Comparison of ENCODE assay signal across 8 cellular contexts in the genomic region with DNA sequence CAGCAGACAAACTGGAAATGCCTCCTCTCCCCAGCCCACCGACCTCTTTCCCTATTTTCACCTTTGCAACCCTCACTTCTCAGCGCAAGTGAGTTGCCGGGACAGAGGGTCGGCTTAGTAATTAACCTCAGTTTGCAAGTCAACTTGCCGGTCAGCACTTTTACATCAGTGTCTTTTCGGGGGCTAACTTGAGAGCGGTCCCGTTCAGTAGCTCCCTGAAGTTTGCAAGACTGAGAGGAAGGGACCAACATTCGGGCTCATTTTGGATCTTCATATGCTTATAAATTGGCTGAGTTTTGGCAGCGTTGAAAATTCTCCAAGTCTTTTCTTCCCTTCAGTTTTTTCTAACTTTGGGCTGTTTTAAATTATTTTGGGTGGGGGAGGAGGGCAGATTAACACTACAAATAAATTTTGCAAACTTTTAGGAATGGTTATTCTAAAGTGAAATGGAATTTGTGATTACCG. TPM values are rescaled to one million over a fixed set of nuclear protein-coding genes. Genes with fewer than 3 reads are reported as not detected.
A peak's percentile ranks its signal among the peaks of the same experiment; 100 is the strongest.
DNase-seq lines count a peak whose midpoint lies in the region; ATAC-seq and TF ChIP-seq lines count a peak whose summit lies in the region.

No MANE protein-coding gene starts in this region.

- H3K9me3 ChIP-seq in CD8-positive, alpha-beta T cell (ENCODE audit: low read length), result no peaks in the 10 kb centered on the region
- H3K9me3 ChIP-seq in MM.1S (replicated peaks; ENCODE audit: insufficient read depth, low read length), result no peaks in the 10 kb centered on the region
- H3K9me3 ChIP-seq in endocrine pancreas (ENCODE audit: control insufficient read depth, low read length), result no peaks in the 10 kb centered on the region
- H3K9me3 ChIP-seq in neutrophil, result no peaks in the 10 kb centered on the region

- peak overlapping the region; percentile 88 for H3K27ac ChIP-seq in CD8-positive, alpha-beta T cell (ENCODE audit: low read depth, low read length)
- H3K27ac ChIP-seq in MM.1S (ENCODE audit: low read length) (no peak overlapping the region), neutrophil (no peak overlapping the region)

- POLR2A ChIA-PET in CD8-positive, alpha-beta T cell (lab: Charles Lee), result interaction anchor here (0.6 to 2.0 kb wide), 6 partner anchors 8 to 1252 kb away, joined by 3 to 11 read pairs (median 8); a partner anchor contains a TSS

- peak overlapping the region; percentile 86; the same call in 1 of the 2 replicates for H3K9ac ChIP-seq in MM.1S (ENCODE audit: low read length)
- peak overlapping the region; percentile 3 for H3K9ac ChIP-seq in endocrine pancreas (ENCODE audit: control insufficient read depth, insufficient read depth, low read length)

- peaks cover 15% of the 10 kb centered on the region for H3K79me2 ChIP-seq in MM.1S (ENCODE audit: low read length)

- 0 out of 2 replicates have a peak overlapping the region, but pooled peaks have one; percentile 35 for H2AFZ ChIP-seq in MM.1S (ENCODE audit: low read length)

- H3K36me3 Mint-ChIP-seq in CD8-positive, alpha-beta T cell, result peaks cover 14% of the 10 kb centered on the region

- DNase-seq in CD8-positive, alpha-beta T cell, result no peak
- DNase-seq in MM.1S (no peak), NCI-H1092 treated with DMSO at 0.1 percent for 48 hours (lab: John Stamatoyannopoulos, UW) (no peak)
- no peak for DNase-seq in activated effector memory CD4-positive, alpha-beta T cell treated with Interleukin-2 at 50 U/mL for 16 hours

- peak overlapping the region; percentile 59 for H3K4me2 ChIP-seq in MM.1S (ENCODE audit: low read depth, low read length)

- no peak for ATAC-seq in CD8-positive, alpha-beta T cell
- no peak for ATAC-seq in HG02763 (IDR thresholded peaks at IDR 0.05; ENCODE audit: unreplicated experiment)
- no peak for ATAC-seq in HG03460 (IDR thresholded peaks at IDR 0.05; ENCODE audit: unreplicated experiment)

- H3K4me3 ChIP-seq in CD8-positive, alpha-beta T cell (ENCODE audit: low read depth, low read length), result peak overlapping the region; percentile 92
- H3K4me3 ChIP-seq in MM.1S (ENCODE audit: low read length) (peak overlapping the region; percentile 83), endocrine pancreas (ENCODE audit: control insufficient read depth, insufficient read depth, low read length) (peak overlapping the region; percentile 79), neutrophil (ENCODE audit: low read depth in 1 of 2, low read length in 1 of 2) (peak overlapping the region; percentile 92 to 97)

- no peaks in the 10 kb centered on the region for H3K4me1 ChIP-seq in CD8-positive, alpha-beta T cell (ENCODE audit: insufficient read depth, low read length)
- H3K4me1 ChIP-seq in MM.1S (ENCODE audit: low read length) (no peaks in the 10 kb centered on the region; the same call in 1 of the 2 replicates), endocrine pancreas (ENCODE audit: control insufficient read depth, insufficient read depth, low read length) (peaks cover 7% of the 10 kb centered on the region), neutrophil (ENCODE audit: control insufficient read depth in 1 of 2, insufficient read depth in 1 of 2, low read depth in 1 of 2, low read length in 1 of 2) (peaks cover 11 to 14% of the 10 kb centered on the region in 2 experiments)

- H4K20me1 ChIP-seq in MM.1S (ENCODE audit: insufficient read depth, low read length), result no peaks in the 10 kb centered on the region

- H3K27me3 ChIP-seq in CD8-positive, alpha-beta T cell (ENCODE audit: insufficient read depth, low read length), result no peaks in the 10 kb centered on the region
- H3K27me3 ChIP-seq in MM.1S (replicated peaks; ENCODE audit: insufficient read depth, low read length) (no peaks in the 10 kb centered on the region), endocrine pancreas (ENCODE audit: control insufficient read depth, insufficient read depth, low read length) (no peaks in the 10 kb centered on the region), neutrophil (peaks cover 17% of the 10 kb centered on the region)

- intact Hi-C loops in CD8-positive, alpha-beta T cell (cut with DNase I, micrococcal nuclease), result loop anchor here (1.0 to 10.0 kb wide), 13 partner anchors 18 to 1362 kb away; a partner anchor contains a TSS

- CTCF ChIA-PET in CD8-positive, alpha-beta T cell (lab: Charles Lee), result interaction anchor here (1.9 kb wide), 1 partner anchor 12 kb away, joined by 17 read pairs; no protein-coding TSS in a partner anchor

- no peaks in the 10 kb centered on the region for H3K27me3 Mint-ChIP-seq in CD8-positive, alpha-beta T cell (ENCODE audit: low read depth)

- H3K9me2 ChIP-seq in MM.1S (replicated peaks; ENCODE audit: insufficient read depth, low read length), result no peaks in the 10 kb centered on the region

- peak overlapping the region; percentile 95 for H3K4me3 Mint-ChIP-seq in CD8-positive, alpha-beta T cell

- H3K27ac Mint-ChIP-seq in CD8-positive, alpha-beta T cell, result peak overlapping the region; percentile 69

- no peaks in the 10 kb centered on the region for H3K9me3 Mint-ChIP-seq in CD8-positive, alpha-beta T cell

- no peak for TF ChIP-seq CTCF in CD8-positive, alpha-beta T cell (IDR thresholded peaks at IDR 0.05)
- TF ChIP-seq CTCF in MM.1S (IDR thresholded peaks at IDR 0.05; ENCODE audit: low read length) (no peak), neutrophil (IDR thresholded peaks at IDR 0.05) (no peak)

- peaks cover 24% of the 10 kb centered on the region for H3K4me1 Mint-ChIP-seq in CD8-positive, alpha-beta T cell (ENCODE audit: low read depth)

- no peaks in the 10 kb centered on the region for H3K36me3 ChIP-seq in CD8-positive, alpha-beta T cell (ENCODE audit: insufficient read depth, low read length)
- H3K36me3 ChIP-seq in MM.1S (replicated peaks; ENCODE audit: insufficient read depth, low read length) (no peaks in the 10 kb centered on the region), endocrine pancreas (ENCODE audit: control insufficient read depth, insufficient read depth, low read length) (no peaks in the 10 kb centered on the region), neutrophil (no peaks in the 10 kb centered on the region)

- no peaks in the 10 kb centered on the region; the same call in 1 of the 2 replicates for H3F3A ChIP-seq in MM.1S (ENCODE audit: insufficient read depth, low read length)

RNA-seq across cellular contexts. Expression of a gene that starts 0.8 kb away (rescaled TPM):
- 10 to 100 TPM; 15.5 to 17.9 TPM for total RNA-seq in CD8-positive, alpha-beta T cell

RNA-seq across cellular contexts. Expression of a gene that starts 17.9 kb away (rescaled TPM):
- 10 to 100 TPM; 80.7 to 85.1 TPM for total RNA-seq in CD8-positive, alpha-beta T cell
